In the genomic region with DNA sequence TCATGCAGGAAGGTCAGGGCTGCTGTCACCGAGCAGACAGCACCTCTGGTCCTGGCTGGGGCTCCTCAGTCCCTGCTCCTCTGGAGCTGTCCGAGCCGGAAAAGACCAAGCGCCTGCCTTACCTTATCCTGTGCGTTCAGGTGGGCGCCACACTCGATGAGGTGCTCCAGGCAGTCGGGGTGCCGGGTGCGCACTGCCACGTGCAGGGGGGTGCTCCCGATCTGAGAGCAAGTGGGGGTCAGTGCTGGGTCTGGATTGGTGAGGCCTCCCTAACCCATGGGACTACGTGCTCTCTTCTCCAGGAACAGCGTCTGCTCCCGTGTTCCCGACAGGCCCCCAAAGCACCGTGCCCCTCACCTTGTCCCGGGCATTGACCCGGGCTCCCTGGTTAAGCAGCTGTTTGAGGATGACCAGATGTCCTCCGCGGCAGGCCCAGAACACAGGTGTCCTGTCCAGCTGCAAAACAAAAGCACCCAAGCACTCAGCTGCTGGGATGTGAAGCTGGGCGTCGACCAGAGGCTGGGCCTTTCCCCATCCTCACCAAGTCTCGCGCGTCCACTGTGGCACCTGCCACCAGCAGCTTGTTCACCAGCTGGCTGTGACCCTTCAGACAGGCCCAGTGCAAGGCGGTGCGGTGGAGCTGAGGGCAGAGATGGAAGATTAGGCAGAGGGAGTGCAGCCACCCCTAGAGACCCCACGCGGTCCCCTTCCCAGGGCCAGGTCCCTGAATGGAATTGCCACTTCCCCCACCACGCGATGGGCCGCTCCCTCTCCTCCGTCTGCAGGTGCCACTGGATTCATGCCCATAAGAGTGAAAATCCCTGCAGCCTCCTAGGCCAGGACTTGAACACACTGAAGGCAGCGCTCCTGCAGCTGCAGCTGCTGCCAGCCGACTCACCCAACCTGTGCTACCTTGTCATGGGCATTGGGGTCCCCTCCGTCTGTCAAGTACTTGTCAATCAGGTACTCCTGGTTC, we compare ENCODE assay signal across 1 cellular context.
TF ChIP-seq lines count a peak whose summit lies in the region.

No MANE protein-coding gene starts in this region.

TF ChIP-seq in WTC11, 78 proteins besides CTCF, POLR2A, EP300 and RAD21 (continued from another document):
- TF ChIP-seq ZMAT4 (CRISPR knock-in tag; IDR thresholded peaks at IDR 0.05) (no peak), NR3C1 (CRISPR knock-in tag; conservative IDR thresholded peaks at IDR 0.05; ENCODE audit: low read depth) (no peak), CREB1 (CRISPR knock-in tag; IDR thresholded peaks at IDR 0.05) (no peak), RORB (CRISPR knock-in tag; IDR thresholded peaks at IDR 0.05) (no peak), RELA (CRISPR knock-in tag; IDR thresholded peaks at IDR 0.05; ENCODE audit: borderline replicate concordance) (no peak), ETV6 (CRISPR knock-in tag; IDR thresholded peaks at IDR 0.05) (no peak), ARID4B (CRISPR knock-in tag; IDR thresholded peaks at IDR 0.05; ENCODE audit: borderline replicate concordance) (no peak), SP1 (CRISPR knock-in tag; conservative IDR thresholded peaks at IDR 0.05) (no peak), OVOL2 (CRISPR knock-in tag; IDR thresholded peaks at IDR 0.05; ENCODE audit: borderline replicate concordance) (no peak)
- TF ChIP-seq, protein P1, sequence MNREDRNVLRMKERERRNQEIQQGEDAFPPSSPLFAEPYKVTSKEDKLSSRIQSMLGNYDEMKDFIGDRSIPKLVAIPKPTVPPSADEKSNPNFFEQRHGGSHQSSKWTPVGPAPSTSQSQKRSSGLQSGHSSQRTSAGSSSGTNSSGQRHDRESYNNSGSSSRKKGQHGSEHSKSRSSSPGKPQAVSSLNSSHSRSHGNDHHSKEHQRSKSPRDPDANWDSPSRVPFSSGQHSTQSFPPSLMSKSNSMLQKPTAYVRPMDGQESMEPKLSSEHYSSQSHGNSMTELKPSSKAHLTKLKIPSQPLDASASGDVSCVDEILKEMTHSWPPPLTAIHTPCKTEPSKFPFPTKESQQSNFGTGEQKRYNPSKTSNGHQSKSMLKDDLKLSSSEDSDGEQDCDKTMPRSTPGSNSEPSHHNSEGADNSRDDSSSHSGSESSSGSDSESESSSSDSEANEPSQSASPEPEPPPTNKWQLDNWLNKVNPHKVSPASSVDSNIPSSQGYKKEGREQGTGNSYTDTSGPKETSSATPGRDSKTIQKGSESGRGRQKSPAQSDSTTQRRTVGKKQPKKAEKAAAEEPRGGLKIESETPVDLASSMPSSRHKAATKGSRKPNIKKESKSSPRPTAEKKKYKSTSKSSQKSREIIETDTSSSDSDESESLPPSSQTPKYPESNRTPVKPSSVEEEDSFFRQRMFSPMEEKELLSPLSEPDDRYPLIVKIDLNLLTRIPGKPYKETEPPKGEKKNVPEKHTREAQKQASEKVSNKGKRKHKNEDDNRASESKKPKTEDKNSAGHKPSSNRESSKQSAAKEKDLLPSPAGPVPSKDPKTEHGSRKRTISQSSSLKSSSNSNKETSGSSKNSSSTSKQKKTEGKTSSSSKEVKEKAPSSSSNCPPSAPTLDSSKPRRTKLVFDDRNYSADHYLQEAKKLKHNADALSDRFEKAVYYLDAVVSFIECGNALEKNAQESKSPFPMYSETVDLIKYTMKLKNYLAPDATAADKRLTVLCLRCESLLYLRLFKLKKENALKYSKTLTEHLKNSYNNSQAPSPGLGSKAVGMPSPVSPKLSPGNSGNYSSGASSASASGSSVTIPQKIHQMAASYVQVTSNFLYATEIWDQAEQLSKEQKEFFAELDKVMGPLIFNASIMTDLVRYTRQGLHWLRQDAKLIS (CRISPR knock-in tag; IDR thresholded peaks at IDR 0.05; ENCODE audit: borderline replicate concordance) = no peak
- TF ChIP-seq, protein P2, sequence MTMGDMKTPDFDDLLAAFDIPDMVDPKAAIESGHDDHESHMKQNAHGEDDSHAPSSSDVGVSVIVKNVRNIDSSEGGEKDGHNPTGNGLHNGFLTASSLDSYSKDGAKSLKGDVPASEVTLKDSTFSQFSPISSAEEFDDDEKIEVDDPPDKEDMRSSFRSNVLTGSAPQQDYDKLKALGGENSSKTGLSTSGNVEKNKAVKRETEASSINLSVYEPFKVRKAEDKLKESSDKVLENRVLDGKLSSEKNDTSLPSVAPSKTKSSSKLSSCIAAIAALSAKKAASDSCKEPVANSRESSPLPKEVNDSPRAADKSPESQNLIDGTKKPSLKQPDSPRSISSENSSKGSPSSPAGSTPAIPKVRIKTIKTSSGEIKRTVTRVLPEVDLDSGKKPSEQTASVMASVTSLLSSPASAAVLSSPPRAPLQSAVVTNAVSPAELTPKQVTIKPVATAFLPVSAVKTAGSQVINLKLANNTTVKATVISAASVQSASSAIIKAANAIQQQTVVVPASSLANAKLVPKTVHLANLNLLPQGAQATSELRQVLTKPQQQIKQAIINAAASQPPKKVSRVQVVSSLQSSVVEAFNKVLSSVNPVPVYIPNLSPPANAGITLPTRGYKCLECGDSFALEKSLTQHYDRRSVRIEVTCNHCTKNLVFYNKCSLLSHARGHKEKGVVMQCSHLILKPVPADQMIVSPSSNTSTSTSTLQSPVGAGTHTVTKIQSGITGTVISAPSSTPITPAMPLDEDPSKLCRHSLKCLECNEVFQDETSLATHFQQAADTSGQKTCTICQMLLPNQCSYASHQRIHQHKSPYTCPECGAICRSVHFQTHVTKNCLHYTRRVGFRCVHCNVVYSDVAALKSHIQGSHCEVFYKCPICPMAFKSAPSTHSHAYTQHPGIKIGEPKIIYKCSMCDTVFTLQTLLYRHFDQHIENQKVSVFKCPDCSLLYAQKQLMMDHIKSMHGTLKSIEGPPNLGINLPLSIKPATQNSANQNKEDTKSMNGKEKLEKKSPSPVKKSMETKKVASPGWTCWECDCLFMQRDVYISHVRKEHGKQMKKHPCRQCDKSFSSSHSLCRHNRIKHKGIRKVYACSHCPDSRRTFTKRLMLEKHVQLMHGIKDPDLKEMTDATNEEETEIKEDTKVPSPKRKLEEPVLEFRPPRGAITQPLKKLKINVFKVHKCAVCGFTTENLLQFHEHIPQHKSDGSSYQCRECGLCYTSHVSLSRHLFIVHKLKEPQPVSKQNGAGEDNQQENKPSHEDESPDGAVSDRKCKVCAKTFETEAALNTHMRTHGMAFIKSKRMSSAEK (CRISPR knock-in tag; IDR thresholded peaks at IDR 0.05; ENCODE audit: borderline replicate concordance) = no peak
TF ChIP-seq in WTC11: peak in this region for 0.
